21 cellular contexts compared by ENCODE assay signal in genomic region chr4:2272026-2272827, GRCh38.
"Had no signal": no experiment of that assay in that cellular context is flagged by ENCODE, and none has a peak within 500 bp of the region (broad histone marks: within the 10 kb centered on the region; RNA-seq: fewer than 3 reads in every experiment).

No MANE protein-coding gene starts in this region.

- DNase-seq: activated CD4-positive, CD25-positive, alpha-beta regulatory T cell treated with anti-CD3 and anti-CD28 coated beads, Interleukin-2, amount 50 U/mL, for 72 hours; activated naive CD4-positive, alpha-beta T cell treated with Interleukin-2 at 50 U/mL for 16 hours; activated T-cell treated with anti-CD3 and anti-CD28 coated beads for 4 hours; colonic mucosa; effector CD8-positive, alpha-beta T cell; foreskin keratinocyte; naive thymus-derived CD8-positive, alpha-beta T cell; retina; SK-N-SH; stimulated activated CD4-positive, alpha-beta T cell treated with anti-CD3 and anti-CD28 coated beads, Interleukin-4, amount 100 ng/mL, for 24 hours; stimulated activated CD8-positive, alpha-beta memory T cell treated with anti-CD3 and anti-CD28 coated beads, Interleukin-4, amount 100 ng/mL, for 48 hours; stimulated activated naive CD8-positive, alpha-beta T cell treated with anti-CD3 and anti-CD28 coated beads, Interleukin-15, Interleukin-2, amounts not matched to agents 100 U/mL and 50 U/mL, for 24 hours; T-cell; T1000; trophoblast cell had no signal

- FAIRE-seq: islet of Langerhans had no signal

- ATAC-seq: foreskin keratinocyte; heart right ventricle; left lobe of liver; naive thymus-derived CD8-positive, alpha-beta T cell; stimulated activated naive CD8-positive, alpha-beta T cell treated with anti-CD3 and anti-CD28 coated beads, Interleukin-15, Interleukin-2, amounts not matched to agents 100 U/mL and 50 U/mL, for 24 hours; T-cell had no signal

- H3K4me3 Mint-ChIP-seq: naive thymus-derived CD8-positive, alpha-beta T cell; T-cell had no signal

- H3K4me2 ChIP-seq: SK-N-SH had no signal

- H3K27me3 ChIP-seq: ascending aorta, breast epithelium, colonic mucosa, foreskin keratinocyte, heart right ventricle had no signal

- H3K27ac ChIP-seq: ascending aorta, breast epithelium, colonic mucosa, foreskin keratinocyte, heart right ventricle, skin epidermis had no signal

- H3K4me3 ChIP-seq: ascending aorta, breast epithelium, colonic mucosa, heart right ventricle, skin epidermis had no signal

- H3K9me3 Mint-ChIP-seq: naive thymus-derived CD8-positive, alpha-beta T cell; T-cell had no signal

- H3K9ac ChIP-seq: SK-N-SH had no signal

- H3K27me3 Mint-ChIP-seq: naive thymus-derived CD8-positive, alpha-beta T cell; T-cell had no signal

- H3K36me3 Mint-ChIP-seq: naive thymus-derived CD8-positive, alpha-beta T cell had no signal

- H3K36me3 ChIP-seq: ascending aorta, breast epithelium, colonic mucosa, heart right ventricle had no signal

- H3K4me1 ChIP-seq: ascending aorta, breast epithelium, colonic mucosa, foreskin keratinocyte had no signal

- H3K27ac Mint-ChIP-seq: T-cell had no signal

- H3K9me3 ChIP-seq: ascending aorta, breast epithelium, colonic mucosa, heart right ventricle, SK-N-SH had no signal
